2 cellular contexts compared by ENCODE assay signal in genomic region chr4:39319678-39320077, GRCh38.
TF ChIP-seq lines count a peak whose summit lies in the region.

No MANE protein-coding gene starts in this region.

TF ChIP-seq in K562, 482 proteins besides CTCF, POLR2A, EP300 and RAD21 (continues in another document):
- TF ChIP-seq ZC3H8 (IDR thresholded peaks at IDR 0.05) (no peak), ZNF584 (CRISPR knock-in tag; IDR thresholded peaks at IDR 0.05; ENCODE audit: low read depth) (peak; percentile 79), ZBTB26 (CRISPR knock-in tag; IDR thresholded peaks at IDR 0.05) (no peak), POLR2H (tag; IDR thresholded peaks at IDR 0.05; ENCODE audit: low read depth) (0 out of 2 replicates have a peak, but pooled peaks have one; percentile 30), SIN3B (IDR thresholded peaks at IDR 0.05; ENCODE audit: low read depth) (no peak), STAG1 (CRISPR knock-in tag; IDR thresholded peaks at IDR 0.05; ENCODE audit: borderline replicate concordance) (no peak), SMAD1 (IDR thresholded peaks at IDR 0.05; ENCODE audit: low read depth, low read length, partially characterized antibody) (no peak), HMBOX1 (IDR thresholded peaks at IDR 0.05) (peak; percentile 91), TGIF2 (CRISPR knock-in tag; IDR thresholded peaks at IDR 0.05) (no peak), ZNF224 (CRISPR knock-in tag; IDR thresholded peaks at IDR 0.05) (no peak), ZNF436 (CRISPR knock-in tag; IDR thresholded peaks at IDR 0.05) (no peak), POLR3A (IDR thresholded peaks at IDR 0.05; ENCODE audit: borderline replicate concordance, extremely low read depth, insufficient read depth, insufficient read length) (no peak), ATF3 (IDR thresholded peaks at IDR 0.05) (peak; percentile 75), ATF3 (CRISPR knock-in tag; conservative IDR thresholded peaks at IDR 0.05) (no peak), NEUROD1 (IDR thresholded peaks at IDR 0.05; ENCODE audit: borderline replicate concordance, low read depth, low read length, partially characterized antibody) (no peak), CCNT2 (IDR thresholded peaks at IDR 0.05; ENCODE audit: borderline replicate concordance, extremely low read depth, insufficient read length, low read depth, low read length) (no peak), TRIM24 (IDR thresholded peaks at IDR 0.05) (0 out of 4 replicates have a peak, but pooled peaks of 1 of the 2 experiments have one; percentile 13), MAFG (tag; conservative IDR thresholded peaks at IDR 0.05) (no peak), SOX6 (IDR thresholded peaks at IDR 0.05) (peak; percentile 30; the same call in 1 of the 2 replicates), TCF3 (CRISPR knock-in tag; IDR thresholded peaks at IDR 0.05) (no peak), UBTF (IDR thresholded peaks at IDR 0.05; ENCODE audit: borderline replicate concordance in 1 of 2, low read depth in 2 of 2, low read length in 2 of 2) (no peak), ZBTB49 (CRISPR knock-in tag; IDR thresholded peaks at IDR 0.05; ENCODE audit: borderline replicate concordance) (no peak), NELFE (IDR thresholded peaks at IDR 0.05; ENCODE audit: insufficient read depth, insufficient read length) (no peak), HOXB6 (CRISPR knock-in tag; IDR thresholded peaks at IDR 0.05; ENCODE audit: borderline replicate concordance) (no peak), POLR2AphosphoS2 (IDR thresholded peaks at IDR 0.05; ENCODE audit: low read length) (no peak), ZBTB1 (CRISPR knock-in tag; IDR thresholded peaks at IDR 0.05; ENCODE audit: borderline replicate concordance, low read depth) (no peak), CBFA2T3 (IDR thresholded peaks at IDR 0.05) (no peak), TARDBP (IDR thresholded peaks at IDR 0.05) (no peak)

TF ChIP-seq in HepG2, 621 proteins besides CTCF, POLR2A, EP300 and RAD21:
- TF ChIP-seq FOSL2 (CRISPR knock-in tag; IDR thresholded peaks at IDR 0.05), result peak; percentile 73
- peak in 1 of 2 experiments; percentile 60; a peak in 2 of 4 replicates for TF ChIP-seq ATF4 (CRISPR knock-in tag; IDR thresholded peaks at IDR 0.05)
- TF ChIP-seq TOE1 (CRISPR knock-in tag; IDR thresholded peaks at IDR 0.05), result no peak
